In genomic region chr16:31423241-31423640, GRCh38 we compare ENCODE assay signal across 21 cellular contexts. TPM values are rescaled to one million over a fixed set of nuclear protein-coding genes. Genes with fewer than 3 reads are reported as not detected.
DNase-seq lines count a peak whose midpoint lies in the region; ATAC-seq and TF ChIP-seq lines count a peak whose summit lies in the region.
"Had no signal": no experiment of that assay in that cellular context is flagged by ENCODE, and none has a peak within 500 bp of the region (broad histone marks: within the 10 kb centered on the region; RNA-seq: fewer than 3 reads in every experiment).

No MANE protein-coding gene starts in this region.

- H3K27ac Mint-ChIP-seq in activated CD4-positive, alpha-beta T cell treated with anti-CD3 and anti-CD28 coated beads, Interleukin-2, amount 10 ng/mL, durations not matched to agents 24 days and 14 days = peak overlapping the region; percentile 32
- peak overlapping the region in 5 of 8 donors; percentile 30 to 65 (median 39) for H3K27ac Mint-ChIP-seq in CD8-positive, alpha-beta memory T cell
- peak overlapping the region; percentile 10 for H3K27ac Mint-ChIP-seq in activated T-helper 2 cell treated with anti-CD3 and anti-CD28 coated beads, Interferon-gamma antibody, Interleukin-2, Interleukin-4, amounts not matched to agents 10 μg/mL and 5 μg/mL and 100 μg/mL, durations not matched to agents 14 hours and 24 hours and 36 hours
- H3K27ac Mint-ChIP-seq in natural killer cell = peak overlapping the region in 1 of 2 donors; percentile 47

- H3K36me3 ChIP-seq in CD8-positive, alpha-beta memory T cell (ENCODE audit: insufficient read depth, low read length) = no peaks in the 10 kb centered on the region
- no peaks in the 10 kb centered on the region for H3K36me3 ChIP-seq in uterus

- H3K4me1 ChIP-seq in CD8-positive, alpha-beta memory T cell (ENCODE audit: insufficient read depth, low read length) = peaks cover 25% of the 10 kb centered on the region
- no peaks in the 10 kb centered on the region for H3K4me1 ChIP-seq in uterus

- H3K9me3 ChIP-seq in CD8-positive, alpha-beta memory T cell (ENCODE audit: low read length) = no peaks in the 10 kb centered on the region
- H3K9me3 ChIP-seq in uterus = no peaks in the 10 kb centered on the region

- TF ChIP-seq CTCF in natural killer cell (IDR thresholded peaks at IDR 0.05) (no peak), uterus (IDR thresholded peaks at IDR 0.05) (no peak), coronary artery (IDR thresholded peaks at IDR 0.05) (no peak)

- TF ChIP-seq POLR2A in uterus (IDR thresholded peaks at IDR 0.05) = no peak

- H3K36me3 Mint-ChIP-seq in activated CD4-positive, alpha-beta T cell treated with anti-CD3 and anti-CD28 coated beads, Interleukin-2, amount 10 ng/mL, durations not matched to agents 24 days and 14 days (ENCODE audit: low read depth) = peaks cover 4% of the 10 kb centered on the region
- H3K36me3 Mint-ChIP-seq in CD8-positive, alpha-beta memory T cell = peaks cover 0 to under 1% (median 0%) of the 10 kb centered on the region in 3 donors
- H3K36me3 Mint-ChIP-seq in activated T-helper 2 cell treated with anti-CD3 and anti-CD28 coated beads, Interferon-gamma antibody, Interleukin-2, Interleukin-4, amounts not matched to agents 10 μg/mL and 5 μg/mL and 100 μg/mL, durations not matched to agents 14 hours and 24 hours and 36 hours (ENCODE audit: low read depth) = peaks cover 1% of the 10 kb centered on the region
- H3K36me3 Mint-ChIP-seq in natural killer cell = no peaks in the 10 kb centered on the region
- H3K36me3 Mint-ChIP-seq: CD14-positive monocyte had no signal

- no peak overlapping the region for H3K4me3 Mint-ChIP-seq in activated CD4-positive, alpha-beta T cell treated with anti-CD3 and anti-CD28 coated beads, Interleukin-2, amount 10 ng/mL, durations not matched to agents 24 days and 14 days
- H3K4me3 Mint-ChIP-seq in CD8-positive, alpha-beta memory T cell = peak overlapping the region in 2 of 7 donors; percentile 33 to 46
- H3K4me3 Mint-ChIP-seq in activated T-helper 2 cell treated with anti-CD3 and anti-CD28 coated beads, Interferon-gamma antibody, Interleukin-2, Interleukin-4, amounts not matched to agents 10 μg/mL and 5 μg/mL and 100 μg/mL, durations not matched to agents 14 hours and 24 hours and 36 hours (ENCODE audit: low read depth) = no peak overlapping the region
- peak overlapping the region; percentile 46 for H3K4me3 Mint-ChIP-seq in natural killer cell
- H3K4me3 Mint-ChIP-seq: CD14-positive monocyte had no signal

- CTCF ChIA-PET in CD8-positive, alpha-beta memory T cell (lab: Charles Lee) = no interaction called here

- no peak for ATAC-seq in natural killer cell
- ATAC-seq: PC-3 had no signal

- intact Hi-C loops in activated CD4-positive, alpha-beta T cell treated with anti-CD3 and anti-CD28 coated beads, Interleukin-2, amount 10 ng/mL, durations not matched to agents 24 days and 14 days (cut with micrococcal nuclease) = loop anchor here (10.0 kb wide), 1 partner anchor 158 kb away; no protein-coding TSS in a partner anchor
- intact Hi-C loops in activated T-helper 2 cell treated with anti-CD3 and anti-CD28 coated beads, Interferon-gamma antibody, Interleukin-2, Interleukin-4, amounts not matched to agents 10 μg/mL and 5 μg/mL and 100 μg/mL, durations not matched to agents 14 hours and 24 hours and 36 hours (cut with micrococcal nuclease) = loop anchor here (10.0 kb wide), 1 partner anchor 158 kb away; no protein-coding TSS in a partner anchor
- intact Hi-C loops in natural killer cell (cut with micrococcal nuclease) = no loop called here
- intact Hi-C loops in uterus (cut with DNase I; ENCODE audit: low total_unique reads) = no loop called here

- H3K27ac ChIP-seq in CD8-positive, alpha-beta memory T cell (ENCODE audit: low read depth, low read length) = no peak overlapping the region
- H3K27ac ChIP-seq in uterus (no peak overlapping the region), coronary artery (no peak overlapping the region)

- DNase-seq in activated CD4-positive, alpha-beta T cell treated with anti-CD3 and anti-CD28 coated beads, Interleukin-2, amount 10 ng/mL, durations not matched to agents 24 days and 14 days = no peak
- no peak for DNase-seq in activated CD4-positive, alpha-beta T cell treated with anti-CD3 and anti-CD28 coated beads for 48 hours
- no peak for DNase-seq in CD8-positive, alpha-beta memory T cell
- DNase-seq in activated T-helper 2 cell treated with anti-CD3 and anti-CD28 coated beads, Interferon-gamma antibody, Interleukin-2, Interleukin-4, amounts not matched to agents 10 μg/mL and 5 μg/mL and 100 μg/mL, durations not matched to agents 14 hours and 24 hours and 36 hours (ENCODE audit: low spot score) = no peak
- DNase-seq in natural killer cell = no peak
- DNase-seq in NCI-H1694 (lab: John Stamatoyannopoulos, UW) = no peak
- no peak for DNase-seq in uterus
- DNase-seq in coronary artery (ENCODE audit: low spot score) = no peak
- DNase-seq: 8988T, DND-41, KBM-7, MV-4-11, NCI-H187, NCI-H2107, NCI-H524, PC-3, RPMI8226 had no signal

- POLR2A ChIA-PET in CD8-positive, alpha-beta memory T cell (lab: Charles Lee) = no interaction called here

- peaks cover 37% of the 10 kb centered on the region for H3K4me1 Mint-ChIP-seq in activated CD4-positive, alpha-beta T cell treated with anti-CD3 and anti-CD28 coated beads, Interleukin-2, amount 10 ng/mL, durations not matched to agents 24 days and 14 days
- peaks cover 39 to 58% (median 42%) of the 10 kb centered on the region in 3 donors for H3K4me1 Mint-ChIP-seq in CD8-positive, alpha-beta memory T cell
- H3K4me1 Mint-ChIP-seq in activated T-helper 2 cell treated with anti-CD3 and anti-CD28 coated beads, Interferon-gamma antibody, Interleukin-2, Interleukin-4, amounts not matched to agents 10 μg/mL and 5 μg/mL and 100 μg/mL, durations not matched to agents 14 hours and 24 hours and 36 hours (ENCODE audit: low read depth) = peaks cover 49% of the 10 kb centered on the region
- peaks cover 55 to 61% of the 10 kb centered on the region in 2 donors for H3K4me1 Mint-ChIP-seq in natural killer cell

- no peaks in the 10 kb centered on the region for H3K27me3 Mint-ChIP-seq in activated CD4-positive, alpha-beta T cell treated with anti-CD3 and anti-CD28 coated beads, Interleukin-2, amount 10 ng/mL, durations not matched to agents 24 days and 14 days
- H3K27me3 Mint-ChIP-seq in CD8-positive, alpha-beta memory T cell = peaks cover 0 to 4% of the 10 kb centered on the region in 2 donors
- no peaks in the 10 kb centered on the region for H3K27me3 Mint-ChIP-seq in activated T-helper 2 cell treated with anti-CD3 and anti-CD28 coated beads, Interferon-gamma antibody, Interleukin-2, Interleukin-4, amounts not matched to agents 10 μg/mL and 5 μg/mL and 100 μg/mL, durations not matched to agents 14 hours and 24 hours and 36 hours (ENCODE audit: low read depth)
- H3K27me3 Mint-ChIP-seq in natural killer cell (ENCODE audit: low read depth in 2 of 2) = peaks cover 0 to 2% of the 10 kb centered on the region in 2 donors

- H3K4me3 ChIP-seq in CD8-positive, alpha-beta memory T cell (ENCODE audit: low read length) = no peak overlapping the region
- H3K4me3 ChIP-seq in uterus = no peak overlapping the region
- no peak overlapping the region for H3K4me3 ChIP-seq in coronary artery

- no peaks in the 10 kb centered on the region for H3K9me3 Mint-ChIP-seq in activated CD4-positive, alpha-beta T cell treated with anti-CD3 and anti-CD28 coated beads, Interleukin-2, amount 10 ng/mL, durations not matched to agents 24 days and 14 days
- H3K9me3 Mint-ChIP-seq in CD8-positive, alpha-beta memory T cell = no peaks in the 10 kb centered on the region
- peaks cover under 1% of the 10 kb centered on the region for H3K9me3 Mint-ChIP-seq in activated T-helper 2 cell treated with anti-CD3 and anti-CD28 coated beads, Interferon-gamma antibody, Interleukin-2, Interleukin-4, amounts not matched to agents 10 μg/mL and 5 μg/mL and 100 μg/mL, durations not matched to agents 14 hours and 24 hours and 36 hours
- no peaks in the 10 kb centered on the region for H3K9me3 Mint-ChIP-seq in natural killer cell

- H3K27me3 ChIP-seq in CD8-positive, alpha-beta memory T cell (ENCODE audit: insufficient read depth, low read length, poor library complexity, severe bottlenecking) = no peaks in the 10 kb centered on the region
- no peaks in the 10 kb centered on the region for H3K27me3 ChIP-seq in uterus

RNA-seq across cellular contexts. Expression of gene COX6A2, which starts 4.9 kb away (rescaled TPM):
- total RNA-seq in activated CD4-positive, alpha-beta T cell treated with anti-CD3 and anti-CD28 coated beads, Interleukin-2, amount 10 ng/mL, durations not matched to agents 24 days and 14 days = not detected in 2 replicates
- not detected for total RNA-seq in CD8-positive, alpha-beta memory T cell
- not detected for polyA plus RNA-seq in CD8-positive, alpha-beta memory T cell
- not detected in 2 replicates for total RNA-seq in activated T-helper 2 cell treated with anti-CD3 and anti-CD28 coated beads, Interferon-gamma antibody, Interleukin-2, Interleukin-4, amounts not matched to agents 10 μg/mL and 5 μg/mL and 100 μg/mL, durations not matched to agents 14 hours and 24 hours and 36 hours
- not detected for total RNA-seq in natural killer cell
- total RNA-seq in uterus = not detected
- total RNA-seq: G401, H4, PC-3 had no signal
- polyA plus RNA-seq: AG04450, CD14-positive monocyte had no signal

RNA-seq across cellular contexts. Expression of gene ZNF843, which starts 19.3 kb away (rescaled TPM):
- 0.09 and 0.16 TPM in 2 replicates for total RNA-seq in activated CD4-positive, alpha-beta T cell treated with anti-CD3 and anti-CD28 coated beads, Interleukin-2, amount 10 ng/mL, durations not matched to agents 24 days and 14 days
- under 1 TPM; 0.11 to 0.18 TPM for total RNA-seq in CD8-positive, alpha-beta memory T cell
- polyA plus RNA-seq in CD8-positive, alpha-beta memory T cell = 0.23 TPM
- total RNA-seq in activated T-helper 2 cell treated with anti-CD3 and anti-CD28 coated beads, Interferon-gamma antibody, Interleukin-2, Interleukin-4, amounts not matched to agents 10 μg/mL and 5 μg/mL and 100 μg/mL, durations not matched to agents 14 hours and 24 hours and 36 hours = 0.27 and 0.41 TPM in 2 replicates
- total RNA-seq in natural killer cell (under 1 TPM; 0.14 to 0.50 (median 0.23) TPM), uterus (1 to 10 TPM in 3 of 4 donors, not detected in 1; 1.0 to 3.3 (median 1.5) TPM)
- total RNA-seq: PC-3 had no signal
- polyA plus RNA-seq: CD14-positive monocyte had no signal

RNA-seq across cellular contexts. Expression of gene ITGAD, which starts 30.1 kb away (rescaled TPM):
- not detected in 2 replicates for total RNA-seq in activated CD4-positive, alpha-beta T cell treated with anti-CD3 and anti-CD28 coated beads, Interleukin-2, amount 10 ng/mL, durations not matched to agents 24 days and 14 days
- total RNA-seq in CD8-positive, alpha-beta memory T cell = not detected
- polyA plus RNA-seq in CD8-positive, alpha-beta memory T cell = 0.12 TPM
- 0.18 and 0.21 TPM in 2 replicates for total RNA-seq in activated T-helper 2 cell treated with anti-CD3 and anti-CD28 coated beads, Interferon-gamma antibody, Interleukin-2, Interleukin-4, amounts not matched to agents 10 μg/mL and 5 μg/mL and 100 μg/mL, durations not matched to agents 14 hours and 24 hours and 36 hours
- total RNA-seq in natural killer cell (1 to 10 TPM; 1.0 to 2.9 (median 2.2) TPM), uterus (under 1 TPM in 1 of 4 donors, not detected in 3; 0.12 TPM)
- total RNA-seq: G401, H4, PC-3 had no signal
- polyA plus RNA-seq: AG04450, CD14-positive monocyte had no signal

RNA-seq across cellular contexts. Expression of gene ARMC5, which starts 36.1 kb away (rescaled TPM):
- total RNA-seq in activated CD4-positive, alpha-beta T cell treated with anti-CD3 and anti-CD28 coated beads, Interleukin-2, amount 10 ng/mL, durations not matched to agents 24 days and 14 days = 9.9 and 10.5 TPM in 2 replicates
- total RNA-seq in CD8-positive, alpha-beta memory T cell = 10 to 100 TPM; 14.3 to 15.9 TPM
- polyA plus RNA-seq in CD8-positive, alpha-beta memory T cell = 9.8 TPM
- 10.5 and 10.6 TPM in 2 replicates for total RNA-seq in activated T-helper 2 cell treated with anti-CD3 and anti-CD28 coated beads, Interferon-gamma antibody, Interleukin-2, Interleukin-4, amounts not matched to agents 10 μg/mL and 5 μg/mL and 100 μg/mL, durations not matched to agents 14 hours and 24 hours and 36 hours
- 10 to 100 TPM; 10.4 to 22.8 (median 16.6) TPM for total RNA-seq in natural killer cell
- 10 to 100 TPM in 2 of 4 donors, 1 to 10 TPM in 2; 2.1 to 12.7 (median 8.0) TPM for total RNA-seq in uterus

RNA-seq across cellular contexts. Expression of gene TGFB1I1, which starts 48.7 kb away (rescaled TPM):
- total RNA-seq in activated CD4-positive, alpha-beta T cell treated with anti-CD3 and anti-CD28 coated beads, Interleukin-2, amount 10 ng/mL, durations not matched to agents 24 days and 14 days = 0.49 and 1.5 TPM in 2 replicates
- total RNA-seq in CD8-positive, alpha-beta memory T cell = 1 to 10 TPM in 1 of 2 experiments, under 1 TPM in 1; 0.59 to 1.1 TPM
- polyA plus RNA-seq in CD8-positive, alpha-beta memory T cell = not detected
- total RNA-seq in activated T-helper 2 cell treated with anti-CD3 and anti-CD28 coated beads, Interferon-gamma antibody, Interleukin-2, Interleukin-4, amounts not matched to agents 10 μg/mL and 5 μg/mL and 100 μg/mL, durations not matched to agents 14 hours and 24 hours and 36 hours = 1.2 and 1.7 TPM in 2 replicates
- total RNA-seq in natural killer cell (1 to 10 TPM in 1 of 3 donors, under 1 TPM in 2; 0.72 to 1.3 (median 0.78) TPM), uterus (100 to 1,000 TPM in 2 of 4 donors, 10 to 100 TPM in 2; 61.1 to 336 (median 107) TPM)

Comparison
In these comparisons a context has a peak if more than half of its experiments do, and no peak if none do; other contexts are left out.
1. intact Hi-C loops: an anchor here in activated CD4-positive, alpha-beta T cell treated with anti-CD3 and anti-CD28 coated beads, Interleukin-2, amount 10 ng/mL, durations not matched to agents 24 days and 14 days (10.0 kb wide) and activated T-helper 2 cell treated with anti-CD3 and anti-CD28 coated beads, Interferon-gamma antibody, Interleukin-2, Interleukin-4, amounts not matched to agents 10 μg/mL and 5 μg/mL and 100 μg/mL, durations not matched to agents 14 hours and 24 hours and 36 hours (10.0 kb wide); none called in natural killer cell and uterus.